ENCODE assay signal across 14 cellular contexts in the genomic region with DNA sequence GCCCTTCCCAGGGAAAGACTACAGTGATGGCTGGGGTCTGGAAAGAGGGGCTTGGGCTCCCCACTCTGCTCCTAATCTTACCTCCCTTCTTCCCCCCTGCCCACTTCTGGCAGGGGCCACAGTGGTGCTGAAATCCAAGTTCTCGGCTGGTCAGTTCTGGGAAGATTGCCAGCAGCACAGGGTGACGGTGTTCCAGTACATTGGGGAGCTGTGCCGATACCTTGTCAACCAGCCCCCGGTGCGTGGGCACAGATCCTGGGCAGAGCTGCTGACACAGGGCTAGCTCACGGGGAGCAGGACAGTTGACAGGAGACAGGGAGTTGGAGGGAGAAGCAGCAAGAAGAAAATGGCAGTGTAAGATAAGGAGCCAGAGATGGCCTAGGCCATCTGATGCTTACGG. TPM values are rescaled to one million over a fixed set of nuclear protein-coding genes. Genes with fewer than 3 reads are reported as not detected.
A peak's percentile ranks its signal among the peaks of the same experiment; 100 is the strongest.
DNase-seq lines count a peak whose midpoint lies in the region; ATAC-seq and TF ChIP-seq lines count a peak whose summit lies in the region.
"Had no signal": no experiment of that assay in that cellular context is flagged by ENCODE, and none has a peak within 500 bp of the region (broad histone marks: within the 10 kb centered on the region; RNA-seq: fewer than 3 reads in every experiment).

No MANE protein-coding gene starts in this region.

- H3K27ac ChIP-seq in esophagus muscularis mucosa (replicated peaks in 1 of 4) = peak overlapping the region; percentile 45 to 95 (median 67)
- peak overlapping the region; percentile 82 for H3K27ac ChIP-seq in parathyroid adenoma
- H3K27ac ChIP-seq: heart left ventricle had no signal

- H3K4me1 ChIP-seq in esophagus muscularis mucosa (peaks cover 64 to 81% (median 75%) of the 10 kb centered on the region in 4 donors), parathyroid adenoma (peaks cover 39% of the 10 kb centered on the region)

- 41% methylated on average over 7 of the region's 7 CpGs for WGBS in esophagus muscularis mucosa

- H3K4me3 Mint-ChIP-seq in CD14-positive monocyte = peak overlapping the region; percentile 83 to 91
- H3K4me3 Mint-ChIP-seq in activated T-helper 17 cell treated with anti-CD3 and anti-CD28 coated beads, Interleukin-2, amount 50 U/mL, for 72 hours = no peak overlapping the region

- H3K9ac ChIP-seq in parathyroid adenoma = no peak overlapping the region

- no peak for TF ChIP-seq EP300 in esophagus muscularis mucosa (IDR thresholded peaks at IDR 0.05)

- H3K36me3 ChIP-seq in esophagus muscularis mucosa (peaks cover 0 to 22% (median 14%) of the 10 kb centered on the region in 4 donors), parathyroid adenoma (ENCODE audit: control insufficient read depth, insufficient read depth, low read length) (no peaks in the 10 kb centered on the region)

- intact Hi-C loops in CD14-positive monocyte (cut with micrococcal nuclease) = no loop called here
- intact Hi-C loops in esophagus muscularis mucosa (cut with DNase I) = no loop called here

- H3K79me2 ChIP-seq in parathyroid adenoma = no peaks in the 10 kb centered on the region

- peak overlapping the region in 2 of 4 donors; percentile 9 to 12 for H3K4me3 ChIP-seq in esophagus muscularis mucosa
- no peak overlapping the region for H3K4me3 ChIP-seq in parathyroid adenoma (ENCODE audit: low read depth, low read length)

- H3K27me3 ChIP-seq in esophagus muscularis mucosa = no peaks in the 10 kb centered on the region
- H3K27me3 ChIP-seq in parathyroid adenoma (ENCODE audit: control insufficient read depth, insufficient read depth, low read length) = no peaks in the 10 kb centered on the region
- H3K27me3 ChIP-seq: heart left ventricle had no signal

- peaks cover 0 to 5% (median 0%) of the 10 kb centered on the region in 3 donors for H3K27me3 Mint-ChIP-seq in CD14-positive monocyte (ENCODE audit: low read depth in 3 of 3)
- H3K27me3 Mint-ChIP-seq in activated T-helper 17 cell treated with anti-CD3 and anti-CD28 coated beads, Interleukin-2, amount 50 U/mL, for 72 hours = no peaks in the 10 kb centered on the region

- H3K4me2 ChIP-seq in parathyroid adenoma (ENCODE audit: low read length) = peak overlapping the region; percentile 29

- TF ChIP-seq CTCF in CD14-positive monocyte (IDR thresholded peaks at IDR 0.05) (no peak), esophagus muscularis mucosa (IDR thresholded peaks at IDR 0.05) (no peak), parathyroid adenoma (IDR thresholded peaks at IDR 0.05) (no peak)

- H2AFZ ChIP-seq in parathyroid adenoma = no peak overlapping the region

- peak overlapping the region in 1 of 7 donors; percentile 71 for H3K27ac Mint-ChIP-seq in CD14-positive monocyte
- peak overlapping the region; percentile 66 for H3K27ac Mint-ChIP-seq in activated T-helper 17 cell treated with anti-CD3 and anti-CD28 coated beads, Interleukin-2, amount 50 U/mL, for 72 hours

- H3K9me3 ChIP-seq in esophagus muscularis mucosa (no peaks in the 10 kb centered on the region), parathyroid adenoma (ENCODE audit: control insufficient read depth, low read length) (no peaks in the 10 kb centered on the region)
- H3K9me3 ChIP-seq: heart left ventricle had no signal

- no peak for ATAC-seq in activated T-helper 17 cell treated with anti-CD3 and anti-CD28 coated beads, Interleukin-2, amount 50 U/mL, for 72 hours (replicated peaks)
- no peak for ATAC-seq in HG02852 (IDR thresholded peaks at IDR 0.05; ENCODE audit: unreplicated experiment)
- ATAC-seq in GM18909 (IDR thresholded peaks at IDR 0.05; ENCODE audit: poor library complexity, unreplicated experiment) = no peak

- DNase-seq in CD14-positive monocyte (ENCODE audit: low spot score) (no peak), esophagus muscularis mucosa (ENCODE audit: extremely low spot score) (no peak), HuH-7 (ENCODE audit: low spot score) (no peak)
- no peak for DNase-seq in stimulated activated CD8-positive, alpha-beta memory T cell treated with anti-CD3 and anti-CD28 coated beads, Interleukin-4, amount 100 ng/mL, for 48 hours
- DNase-seq: AML-193, KBM-7, NCI-H1694 treated with DMSO at 0.1 percent for 48 hours, NCI-H526 treated with DMSO at 0.1 percent for 48 hours, SHP77 treated with DMSO at 0.1 percent for 48 hours had no signal

- peaks cover 34 to 40% of the 10 kb centered on the region in 2 donors for H3K36me3 Mint-ChIP-seq in CD14-positive monocyte
- peaks cover 21% of the 10 kb centered on the region for H3K36me3 Mint-ChIP-seq in activated T-helper 17 cell treated with anti-CD3 and anti-CD28 coated beads, Interleukin-2, amount 50 U/mL, for 72 hours (ENCODE audit: low read depth)

- no peak for TF ChIP-seq POLR2A in esophagus muscularis mucosa (IDR thresholded peaks at IDR 0.05; ENCODE audit: low read depth)

- peaks cover 58% of the 10 kb centered on the region for H3K4me1 Mint-ChIP-seq in CD14-positive monocyte
- H3K4me1 Mint-ChIP-seq in activated T-helper 17 cell treated with anti-CD3 and anti-CD28 coated beads, Interleukin-2, amount 50 U/mL, for 72 hours = peaks cover 4% of the 10 kb centered on the region

- H3K9me3 Mint-ChIP-seq in CD14-positive monocyte = no peaks in the 10 kb centered on the region
- no peaks in the 10 kb centered on the region for H3K9me3 Mint-ChIP-seq in activated T-helper 17 cell treated with anti-CD3 and anti-CD28 coated beads, Interleukin-2, amount 50 U/mL, for 72 hours

RNA-seq across cellular contexts. Expression of gene SLC27A3, which starts 2.4 kb away (rescaled TPM):
- polyA plus RNA-seq in CD14-positive monocyte = 100 to 1,000 TPM in 1 of 2 donors, 10 to 100 TPM in 1; 84.5 to 118 TPM
- total RNA-seq in activated T-helper 17 cell treated with anti-CD3 and anti-CD28 coated beads, Interleukin-2, amount 50 U/mL, for 72 hours = 1 to 10 TPM; 9.7 to 9.8 TPM
- 10 to 100 TPM; 12.9 to 29.5 (median 19.9) TPM for total RNA-seq in esophagus muscularis mucosa

RNA-seq across cellular contexts. Expression of gene INTS3, which starts 49.8 kb away (rescaled TPM):
- 10 to 100 TPM in 1 of 2 donors, 1 to 10 TPM in 1; 9.2 to 15.9 TPM for polyA plus RNA-seq in CD14-positive monocyte
- 100 to 1,000 TPM in 1 of 2 donors, 10 to 100 TPM in 1; 49.5 to 103 TPM for total RNA-seq in activated T-helper 17 cell treated with anti-CD3 and anti-CD28 coated beads, Interleukin-2, amount 50 U/mL, for 72 hours
- 10 to 100 TPM; 32.3 to 45.5 (median 38.9) TPM for total RNA-seq in esophagus muscularis mucosa
